In genomic region chrX:2774776-2775175, GRCh38 we compare ENCODE assay signal across 35 cellular contexts. TPM values are rescaled to one million over a fixed set of nuclear protein-coding genes. Genes with fewer than 3 reads are reported as not detected.
"Had no signal": no experiment of that assay in that cellular context is flagged by ENCODE, and none has a peak within 500 bp of the region (broad histone marks: within the 10 kb centered on the region; RNA-seq: fewer than 3 reads in every experiment).

No MANE protein-coding gene starts in this region.

- H3K4me1 ChIP-seq: esophagus muscularis mucosa, foreskin keratinocyte, gastrocnemius medialis, heart left ventricle had no signal

- H3K4me3 ChIP-seq: coronary artery, dorsolateral prefrontal cortex, esophagus muscularis mucosa, gastrocnemius medialis, heart left ventricle had no signal

- H3K36me3 ChIP-seq: brain microvascular endothelial cell, esophagus muscularis mucosa, gastrocnemius medialis, heart left ventricle, WERI-Rb-1 had no signal

- H3K4me3 Mint-ChIP-seq: activated B cell treated with CpG ODN at 0.5 μM for 24 hours; activated CD8-positive, alpha-beta T cell treated with anti-CD3 and anti-CD28 coated beads for 36 hours; activated naive CD8-positive, alpha-beta T cell; activated T-cell treated with anti-CD3 and anti-CD28 coated beads, Interleukin-2, amount 50 U/mL, for 4 hours; activated T-helper 17 cell treated with anti-CD3 and anti-CD28 coated beads, Interleukin-2, amount 50 U/mL, for 72 hours; central memory CD8-positive, alpha-beta T cell; dendritic cell treated with granulocyte-macrophage colony-stimulating factor and Interleukin-4, amounts not matched to agents 40 ng/mL and 50 ng/mL, for 4 days; T-helper 2 cell treated with Interferon-gamma antibody and Interleukin-4, amounts not matched to agents 5 μg/mL and 100 μg/mL, for 36 hours had no signal

- H3K4me1 Mint-ChIP-seq: activated B cell treated with CpG ODN at 0.5 μM for 24 hours; activated T-helper 17 cell treated with anti-CD3 and anti-CD28 coated beads, Interleukin-2, amount 50 U/mL, for 72 hours; central memory CD8-positive, alpha-beta T cell had no signal

- ATAC-seq: activated CD4-positive, CD25-positive, alpha-beta regulatory T cell treated with anti-CD3 and anti-CD28 coated beads, Interleukin-2, amount 50 U/mL, for 24 hours; activated CD8-positive, alpha-beta T cell treated with anti-CD3 and anti-CD28 coated beads for 36 hours; activated T-cell treated with anti-CD3 and anti-CD28 coated beads, Interleukin-2, amount 50 U/mL, for 4 hours; activated T-helper 17 cell treated with anti-CD3 and anti-CD28 coated beads, Interleukin-2, amount 50 U/mL, for 72 hours; foreskin keratinocyte; gastrocnemius medialis; heart left ventricle had no signal

- H3K27ac Mint-ChIP-seq: activated B cell treated with CpG ODN at 0.5 μM for 24 hours; activated CD8-positive, alpha-beta T cell treated with anti-CD3 and anti-CD28 coated beads for 36 hours; activated naive CD8-positive, alpha-beta T cell; activated T-helper 17 cell treated with anti-CD3 and anti-CD28 coated beads, Interleukin-2, amount 50 U/mL, for 72 hours; dendritic cell treated with granulocyte-macrophage colony-stimulating factor and Interleukin-4, amounts not matched to agents 40 ng/mL and 50 ng/mL, for 4 days; T-helper 1 cell treated with Interleukin-12 subunit alpha and Interleukin-12 subunit beta and Interleukin-4 antibody, amounts not matched to agents 30 μg/mL and 1 μg/mL, for 36 hours; T-helper 2 cell treated with Interferon-gamma antibody and Interleukin-4, amounts not matched to agents 5 μg/mL and 100 μg/mL, for 36 hours had no signal

- H3K27me3 ChIP-seq: brain microvascular endothelial cell, foreskin keratinocyte had no signal

- DNase-seq: activated B cell treated with CpG ODN at 0.5 μM for 24 hours; activated CD4-positive, alpha-beta T cell treated with anti-CD3 and anti-CD28 coated beads for 48 hours; activated CD4-positive, alpha-beta T cell treated with anti-CD3 and anti-CD28 coated beads, Interleukin-2, amount 50 U/mL, for 1 hour; activated CD4-positive, alpha-beta T cell treated with anti-CD3 and anti-CD28 coated beads, Interleukin-2, amount 50 U/mL, for 48 hours; activated CD8-positive, alpha-beta memory T cell treated with anti-CD3 and anti-CD28 coated beads for 24 hours; activated CD8-positive, alpha-beta T cell treated with anti-CD3 and anti-CD28 coated beads for 36 hours; activated effector memory CD4-positive, alpha-beta T cell treated with Interleukin-2 at 50 U/mL for 16 hours; activated gamma-delta T cell treated with Interleukin-2 at 50 U/mL for 16 hours; activated naive CD4-positive, alpha-beta T cell treated with anti-CD3 and anti-CD28 coated beads, Interleukin-2, amount 50 U/mL, for 16 hours; activated naive CD4-positive, alpha-beta T cell treated with Interleukin-2 at 50 U/mL for 16 hours; activated T-cell treated with anti-CD3 and anti-CD28 coated beads, Interleukin-2, amount 50 U/mL, for 4 hours; amniotic stem cell; anterior cingulate cortex; brain microvascular endothelial cell; dorsolateral prefrontal cortex; effector memory CD4-positive, alpha-beta T cell; erythroblast; foreskin keratinocyte; gastrocnemius medialis; glutamatergic neuron; heart left ventricle; T1000; WERI-Rb-1 had no signal

- FAIRE-seq: astrocyte, bronchial epithelial cell had no signal

- H3K27ac ChIP-seq: brain microvascular endothelial cell, coronary artery, dorsolateral prefrontal cortex, esophagus muscularis mucosa, foreskin keratinocyte, gastrocnemius medialis, heart left ventricle, WERI-Rb-1 had no signal

- H3K9me3 ChIP-seq: gastrocnemius medialis had no signal

- H3K27me3 Mint-ChIP-seq: dendritic cell treated with granulocyte-macrophage colony-stimulating factor and Interleukin-4, amounts not matched to agents 40 ng/mL and 50 ng/mL, for 4 days had no signal

RNA-seq across cellular contexts. Expression of gene XG, which starts 22.9 kb away (rescaled TPM):
- total RNA-seq: activated B cell treated with CpG ODN at 0.5 μM for 24 hours; activated CD8-positive, alpha-beta T cell treated with anti-CD3 and anti-CD28 coated beads for 36 hours; activated T-cell treated with anti-CD3 and anti-CD28 coated beads, Interleukin-2, amount 50 U/mL, for 4 hours; cerebellum had no signal

RNA-seq across cellular contexts. Expression of gene GYG2, which starts 54.0 kb away (rescaled TPM):
- total RNA-seq: activated B cell treated with CpG ODN at 0.5 μM for 24 hours; activated CD8-positive, alpha-beta T cell treated with anti-CD3 and anti-CD28 coated beads for 36 hours; activated T-cell treated with anti-CD3 and anti-CD28 coated beads, Interleukin-2, amount 50 U/mL, for 4 hours; activated T-helper 17 cell treated with anti-CD3 and anti-CD28 coated beads, Interleukin-2, amount 50 U/mL, for 72 hours had no signal
- polyA plus RNA-seq: foreskin keratinocyte had no signal
